ENCODE assay signal across 35 cellular contexts in the genomic region with DNA sequence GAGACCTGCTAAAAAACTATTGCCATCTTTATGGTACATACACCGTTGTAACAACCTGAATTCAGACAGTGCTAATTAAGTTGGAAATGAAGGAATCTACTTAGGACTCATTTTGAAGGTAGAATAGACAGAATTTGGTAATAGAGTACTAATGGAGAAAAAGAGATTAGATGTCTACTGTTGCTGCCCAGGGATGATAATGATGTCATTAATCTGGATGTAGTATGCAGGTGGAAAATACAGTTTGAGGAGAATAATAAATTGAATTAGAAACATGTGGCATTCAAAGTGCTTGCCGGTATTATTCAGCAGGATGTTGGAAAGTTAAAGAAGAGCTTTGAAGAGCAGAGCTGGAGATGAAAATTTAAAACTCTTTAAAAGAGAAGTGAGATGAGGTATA. TPM values are rescaled to one million over a fixed set of nuclear protein-coding genes. Genes with fewer than 3 reads are reported as not detected.
DNase-seq lines count a peak whose midpoint lies in the region; ATAC-seq, FAIRE-seq and TF ChIP-seq lines count a peak whose summit lies in the region.
"Had no signal": no experiment of that assay in that cellular context is flagged by ENCODE, and none has a peak within 500 bp of the region (broad histone marks: within the 10 kb centered on the region; RNA-seq: fewer than 3 reads in every experiment).

No MANE protein-coding gene starts in this region.

- H3K4me1 Mint-ChIP-seq in T-helper 17 cell = peaks cover 24% of the 10 kb centered on the region
- H3K4me1 Mint-ChIP-seq in activated T-helper 17 cell treated with anti-CD3 and anti-CD28 coated beads, Interleukin-2, amount 50 U/mL, for 72 hours = peaks cover 10% of the 10 kb centered on the region

- no peaks in the 10 kb centered on the region for H3K9me3 ChIP-seq in HepG2 (ENCODE audit: low read length)
- no peaks in the 10 kb centered on the region for H3K9me3 ChIP-seq in right lobe of liver
- H3K9me3 ChIP-seq in HEK293 (ENCODE audit: control insufficient read depth, insufficient read depth, low read depth, low read length) = no peaks in the 10 kb centered on the region; the same call in 1 of the 2 replicates
- H3K9me3 ChIP-seq in T-helper 17 cell (ENCODE audit: control insufficient read depth, low read length, poor library complexity, severe bottlenecking) = no peaks in the 10 kb centered on the region
- H3K9me3 ChIP-seq: A549, BE2C, Caco-2 had no signal

- no peaks in the 10 kb centered on the region for H3K36me3 ChIP-seq in HepG2 (replicated peaks in 1 of 2; ENCODE audit: control insufficient read depth in 1 of 2, insufficient read depth in 2 of 2, low read length in 2 of 2)
- no peaks in the 10 kb centered on the region for H3K36me3 ChIP-seq in right lobe of liver
- 0 out of 3 replicates have a peak, but pooled peaks cover 0 to 3% of the 10 kb centered on the region in 2 experiments for H3K36me3 ChIP-seq in HEK293 (ENCODE audit: control insufficient read depth in 2 of 2, insufficient read depth in 1 of 2, low read length in 2 of 2)
- H3K36me3 ChIP-seq: BE2C had no signal

- H3K36me3 Mint-ChIP-seq in T-helper 17 cell (ENCODE audit: low read depth) = peaks cover 15% of the 10 kb centered on the region
- peaks cover 11% of the 10 kb centered on the region for H3K36me3 Mint-ChIP-seq in activated T-helper 17 cell treated with anti-CD3 and anti-CD28 coated beads, Interleukin-2, amount 50 U/mL, for 72 hours (ENCODE audit: low read depth)

- peaks cover 7% of the 10 kb centered on the region for H3K79me2 ChIP-seq in HepG2 (ENCODE audit: insufficient read depth, low read length)

- FAIRE-seq in HepG2 (lab: Jason Lieb, UNC) = no peak
- FAIRE-seq: A204.1, A549, D721Med had no signal

- TF ChIP-seq POLR2A in HepG2 (IDR thresholded peaks at IDR 0.05; ENCODE audit: insufficient read depth in 1 of 2, low read depth in 2 of 2, low read length in 2 of 2) (no peak), right lobe of liver (IDR thresholded peaks at IDR 0.05) (no peak)

- H2AFZ ChIP-seq in HepG2 (ENCODE audit: low read length) = no peak overlapping the region

- H3K9me3 Mint-ChIP-seq in activated T-helper 17 cell treated with anti-CD3 and anti-CD28 coated beads, Interleukin-2, amount 50 U/mL, for 72 hours = no peaks in the 10 kb centered on the region
- H3K9me3 Mint-ChIP-seq: CD4-positive, alpha-beta memory T cell; CD4-positive, alpha-beta T cell; CD4-positive, CD25-positive, alpha-beta regulatory T cell; CD8-positive, alpha-beta memory T cell; CD8-positive, alpha-beta T cell had no signal

- no peak overlapping the region for H3K4me2 ChIP-seq in HepG2 (ENCODE audit: low read depth, low read length)
- H3K4me2 ChIP-seq: A549; BLaER1; BLaER1 treated with 17β-estradiol and CSF1 and Interleukin-3, amounts not matched to agents 10 nM and 100 nM had no signal

- TF ChIP-seq RAD21 in HepG2 (CRISPR knock-in tag; IDR thresholded peaks at IDR 0.05) = no peak

- CTCF ChIA-PET in HepG2 (lab: Yijun Ruan, JAX; ENCODE audit: low intra/inter-chr PET ratio, low total read pairs) = no interaction called here
- CTCF ChIA-PET in HEK293 (lab: Yijun Ruan, JAX) = no interaction called here

- H3K27ac Mint-ChIP-seq in T-helper 17 cell = peak overlapping the region; percentile 8
- no peak overlapping the region for H3K27ac Mint-ChIP-seq in activated T-helper 17 cell treated with anti-CD3 and anti-CD28 coated beads, Interleukin-2, amount 50 U/mL, for 72 hours
- H3K27ac Mint-ChIP-seq: B cell; CD14-positive monocyte; CD4-positive, alpha-beta T cell; CD8-positive, alpha-beta memory T cell; CD8-positive, alpha-beta T cell had no signal

- no TSS peak for BruUV-seq in HepG2 (replicated peaks; lab: Mats Ljungman, UMichigan)

- H3K27me3 ChIP-seq in HepG2 (ENCODE audit: control insufficient read depth in 1 of 2, insufficient read depth in 2 of 2, low read length in 2 of 2) (no peaks in the 10 kb centered on the region), right lobe of liver (no peaks in the 10 kb centered on the region)
- H3K27me3 ChIP-seq: BE2C; BLaER1; BLaER1 treated with 17β-estradiol and CSF1 and Interleukin-3, amounts not matched to agents 10 nM and 100 nM had no signal

- no peak for TF ChIP-seq CTCF in HepG2 (CRISPR knock-in tag; IDR thresholded peaks at IDR 0.05)
- no peak for TF ChIP-seq CTCF in right lobe of liver (IDR thresholded peaks at IDR 0.05)
- no peak for TF ChIP-seq CTCF in HEK293 (tag by site-specific recombination; IDR thresholded peaks at IDR 0.05)

- no peak overlapping the region for H3K9ac ChIP-seq in HepG2 (ENCODE audit: insufficient read depth, low read depth, low read length)
- H3K9ac ChIP-seq: BLaER1; BLaER1 treated with 17β-estradiol and CSF1 and Interleukin-3, amounts not matched to agents 10 nM and 100 nM had no signal

- WGBS in HepG2 (ENCODE audit: low lambda C conversion rate) = 98% methylated on average over 2 of the region's 2 CpGs
- 53% methylated on average over 2 of the region's 2 CpGs for WGBS in right lobe of liver (ENCODE audit: insufficient coverage, low coverage, low lambda C conversion rate, missing lambda C conversion rate)

- POLR2A ChIA-PET in HepG2 (lab: Yijun Ruan, JAX) = no interaction called here
- POLR2A ChIA-PET in HEK293 (lab: Yijun Ruan, JAX) = no interaction called here

- ATAC-seq in HepG2 (no peak), right lobe of liver (no peak), T-helper 17 cell (no peak)
- no peak for ATAC-seq in activated T-helper 17 cell treated with anti-CD3 and anti-CD28 coated beads, Interleukin-2, amount 50 U/mL, for 72 hours (replicated peaks)
- ATAC-seq: A549; CD8-positive, alpha-beta T cell had no signal

- no peaks in the 10 kb centered on the region; the same call in 1 of the 2 replicates for H4K20me1 ChIP-seq in HepG2 (ENCODE audit: insufficient read depth, low read length)

- no peak for TF ChIP-seq EP300 in HepG2 (IDR thresholded peaks at IDR 0.05; ENCODE audit: low read depth in 2 of 2, low read length in 2 of 2)
- no peak for TF ChIP-seq EP300 in HepG2 (CRISPR knock-in tag; IDR thresholded peaks at IDR 0.05; ENCODE audit: borderline replicate concordance)

- H3K4me1 ChIP-seq in HepG2 (ENCODE audit: insufficient read depth, low read length) (0 out of 2 replicates have a peak, but pooled peaks cover 10% of the 10 kb centered on the region), right lobe of liver (no peaks in the 10 kb centered on the region), HEK293 (ENCODE audit: control insufficient read depth, insufficient read depth, low read length) (peaks cover 9% of the 10 kb centered on the region)
- H3K4me1 ChIP-seq: BLaER1, Caco-2 had no signal

- DNase-seq in HepG2 (ENCODE audit: low spot score) (no peak), right lobe of liver (no peak), T-helper 17 cell (no peak), NCI-H2029 treated with DMSO at 0.1 percent for 48 hours (lab: John Stamatoyannopoulos, UW) (no peak)
- DNase-seq: 8988T; ACHN; AML-193; BE2C; C1 segment of cervical spinal cord; Caco-2; Calu3; CD4-positive, alpha-beta memory T cell; CD4-positive, alpha-beta T cell; CD4-positive, CD25-positive, alpha-beta regulatory T cell; CD8-positive, alpha-beta memory T cell; CD8-positive, alpha-beta T cell; COR-L47; DMS 273 treated with DMSO at 0.1 percent for 48 hours; DMS153; DMS53; DMS79; DMS79 treated with DMSO at 0.1 percent for 48 hours; DND-41; EL had no signal

- intact Hi-C loops in HepG2 (cut with micrococcal nuclease; ENCODE audit: unreplicated experiment) (no loop called here), right lobe of liver (cut with DNase I) (no loop called here)

- no peak overlapping the region for H3K27ac ChIP-seq in HepG2 (ENCODE audit: extremely low read length, insufficient read depth, low read length)
- H3K27ac ChIP-seq in right lobe of liver = no peak overlapping the region
- H3K27ac ChIP-seq in HEK293 (ENCODE audit: extremely low read depth, low read depth, low read length) = no peak overlapping the region
- H3K27ac ChIP-seq: 22Rv1; A549; BLaER1; BLaER1 treated with 17β-estradiol and CSF1 and Interleukin-3, amounts not matched to agents 10 nM and 100 nM; C4-2B had no signal

- in situ Hi-C loops in HepG2 (cut with HindIII; ENCODE audit: extremely low pct_ligation_motif_present, low pct_unique_long_range_greater_than_20kb) = no loop called here

- H3K4me3 ChIP-seq in HepG2 (replicated peaks in 1 of 3; ENCODE audit: insufficient read depth in 1 of 3, low read depth in 2 of 3, low read length in 3 of 3) (no peak overlapping the region), right lobe of liver (no peak overlapping the region), HEK293 (ENCODE audit: low read depth, low read length) (no peak overlapping the region)
- H3K4me3 ChIP-seq: A549; BLaER1; BLaER1 treated with 17β-estradiol and CSF1 and Interleukin-3, amounts not matched to agents 10 nM and 100 nM had no signal

- H3K4me3 Mint-ChIP-seq in T-helper 17 cell = no peak overlapping the region
- no peak overlapping the region for H3K4me3 Mint-ChIP-seq in activated T-helper 17 cell treated with anti-CD3 and anti-CD28 coated beads, Interleukin-2, amount 50 U/mL, for 72 hours
- H3K4me3 Mint-ChIP-seq: B cell; CD14-positive monocyte; CD4-positive, alpha-beta memory T cell; CD4-positive, alpha-beta T cell; CD4-positive, CD25-positive, alpha-beta regulatory T cell; CD8-positive, alpha-beta memory T cell; CD8-positive, alpha-beta T cell had no signal

- H3K27me3 Mint-ChIP-seq in T-helper 17 cell = no peaks in the 10 kb centered on the region
- no peaks in the 10 kb centered on the region for H3K27me3 Mint-ChIP-seq in activated T-helper 17 cell treated with anti-CD3 and anti-CD28 coated beads, Interleukin-2, amount 50 U/mL, for 72 hours
- H3K27me3 Mint-ChIP-seq: B cell; CD4-positive, alpha-beta memory T cell; CD4-positive, alpha-beta T cell; CD4-positive, CD25-positive, alpha-beta regulatory T cell had no signal

RNA-seq across cellular contexts. Expression of a gene that starts 44.8 kb away (rescaled TPM):
- total RNA-seq in HepG2 (2016; rRNA removed; fragmentation: Illumina TruSeq; extraction: Trizol) (20.3 and 23.9 TPM in 2 replicates), right lobe of liver (10 to 100 TPM in 5 of 6 experiments, 1 to 10 TPM in 1; 8.1 to 22.3 (median 16.7) TPM), T-helper 17 cell (10 to 100 TPM; 55.5 to 67.2 TPM)
- 27.2 and 32.6 TPM in 2 replicates for total RNA-seq in HepG2 (2016; cell fraction: cytosol; rRNA removed; fragmentation: Illumina TruSeq; extraction: Trizol; ENCODE audit: low read depth)
- 16.0 and 21.5 TPM in 2 replicates for total RNA-seq in HepG2 (2016; cell fraction: insoluble cytoplasmic fraction; rRNA removed; fragmentation: Illumina TruSeq; extraction: Trizol)
- 10.1 and 13.9 TPM in 2 replicates for total RNA-seq in HepG2 (2016; cell fraction: membrane; rRNA removed; fragmentation: Illumina TruSeq; extraction: Trizol)
- total RNA-seq in HepG2 (2016; cell fraction: nucleus; rRNA removed; fragmentation: Illumina TruSeq; extraction: Trizol) = 38.8 and 40.6 TPM in 2 replicates
- polyA plus RNA-seq in HepG2 (2011; rRNA removed) = 7.0 and 9.6 TPM in 2 replicates
- polyA plus RNA-seq in HepG2 (2011; cell fraction: cytosol; rRNA removed) = 5.5 and 7.5 TPM in 2 replicates
- polyA plus RNA-seq in HepG2 (2011; cell fraction: nucleus; rRNA removed) = 45.1 and 57.6 TPM in 2 replicates
- polyA plus RNA-seq in HepG2 (2012) = 10.7 and 11.8 TPM in 2 replicates
- polyA plus RNA-seq in HepG2 (2016; cell fraction: cytosol; fragmentation: Illumina TruSeq; extraction: Trizol; ENCODE audit: low read depth) = 3.1 and 3.3 TPM in 2 replicates
- polyA plus RNA-seq in HepG2 (2016; cell fraction: insoluble cytoplasmic fraction; fragmentation: Illumina TruSeq; extraction: Trizol; ENCODE audit: low read depth) = 14.0 and 14.3 TPM in 2 replicates
- 4.9 and 5.5 TPM in 2 replicates for polyA plus RNA-seq in HepG2 (2016; cell fraction: membrane; fragmentation: Illumina TruSeq; extraction: Trizol; ENCODE audit: low read depth)
- polyA plus RNA-seq in HepG2 (2016; cell fraction: nucleus; fragmentation: Illumina TruSeq; extraction: Trizol; ENCODE audit: insufficient read depth, low read depth) = 35.3 and 36.0 TPM in 2 replicates
- 12.0 and 17.6 TPM in 2 replicates for polyA minus RNA-seq in HepG2 (2011; rRNA and poly(A)+ RNA removed; ENCODE audit: low replicate concordance)
- 5.4 and 5.9 TPM in 2 replicates for polyA minus RNA-seq in HepG2 (2011; cell fraction: cytosol; rRNA and poly(A)+ RNA removed)
- 53.8 and 56.6 TPM in 2 replicates for polyA minus RNA-seq in HepG2 (2011; cell fraction: nucleus; rRNA and poly(A)+ RNA removed)
- 10 to 100 TPM; 21.6 to 30.2 TPM for total RNA-seq in activated T-helper 17 cell treated with anti-CD3 and anti-CD28 coated beads, Interleukin-2, amount 50 U/mL, for 72 hours
